ENCODE assay signal across 24 cellular contexts in genomic region chr22:35944458-35944857, GRCh38.
"Had no signal": no experiment of that assay in that cellular context is flagged by ENCODE, and none has a peak within 500 bp of the region (broad histone marks: within the 10 kb centered on the region; RNA-seq: fewer than 3 reads in every experiment).

No MANE protein-coding gene starts in this region.

- H3K4me1 ChIP-seq: esophagus squamous epithelium, prostate gland had no signal

- H3K9me3 Mint-ChIP-seq: activated CD4-positive, alpha-beta memory T cell treated with anti-CD3 and anti-CD28 coated beads, Interleukin-2, amount 10 ng/mL, durations not matched to agents 7 days and 5 days; activated CD4-positive, alpha-beta T cell treated with anti-CD3 and anti-CD28 coated beads, Interleukin-2, amount 10 ng/mL, durations not matched to agents 7 days and 5 days; activated naive CD4-positive, alpha-beta T cell treated with anti-CD3 and anti-CD28 coated beads, Interleukin-2, amount 50 U/mL, for 24 hours; activated naive CD8-positive, alpha-beta T cell treated with anti-CD3 and anti-CD28 coated beads, Interleukin-2, amount 50 U/mL, for 24 hours; activated T-cell treated with anti-CD3 and anti-CD28 coated beads, Interleukin-2, amount 50 U/mL, for 24 hours; nephron had no signal

- H3K9me3 ChIP-seq: esophagus squamous epithelium, gastroesophageal sphincter, neutrophil, ovary, prostate gland, transverse colon had no signal

- H3K4me3 ChIP-seq: esophagus squamous epithelium, gastroesophageal sphincter, ovary, prostate gland, transverse colon had no signal

- ATAC-seq: activated naive CD8-positive, alpha-beta T cell treated with anti-CD3 and anti-CD28 coated beads, Interleukin-2, amount 50 U/mL, for 24 hours; gastroesophageal sphincter; left lobe of liver; T-helper 17 cell had no signal

- H3K4me3 Mint-ChIP-seq: activated CD4-positive, alpha-beta memory T cell treated with anti-CD3 and anti-CD28 coated beads, Interleukin-2, amount 10 ng/mL, durations not matched to agents 7 days and 5 days; activated CD4-positive, alpha-beta T cell treated with anti-CD3 and anti-CD28 coated beads, Interleukin-2, amount 10 ng/mL, durations not matched to agents 7 days and 5 days; activated naive CD4-positive, alpha-beta T cell treated with anti-CD3 and anti-CD28 coated beads, Interleukin-2, amount 50 U/mL, for 24 hours; activated naive CD8-positive, alpha-beta T cell treated with anti-CD3 and anti-CD28 coated beads, Interleukin-2, amount 50 U/mL, for 24 hours; activated T-cell treated with anti-CD3 and anti-CD28 coated beads, Interleukin-2, amount 50 U/mL, for 24 hours; nephron; T-helper 17 cell had no signal

- DNase-seq: activated CD4-positive, alpha-beta memory T cell treated with anti-CD3 and anti-CD28 coated beads, Interleukin-2, amount 10 ng/mL, durations not matched to agents 7 days and 5 days; activated CD4-positive, alpha-beta T cell treated with anti-CD3 and anti-CD28 coated beads for 1 hour; activated CD4-positive, alpha-beta T cell treated with anti-CD3 and anti-CD28 coated beads, Interleukin-2, amount 10 ng/mL, durations not matched to agents 7 days and 5 days; activated CD8-positive, alpha-beta memory T cell treated with anti-CD3 and anti-CD28 coated beads, Interleukin-2, amount 50 U/mL, for 48 hours; activated naive CD8-positive, alpha-beta T cell treated with anti-CD3 and anti-CD28 coated beads, Interleukin-2, amount 50 U/mL, for 24 hours; activated T-cell treated with anti-CD3 and anti-CD28 coated beads, Interleukin-2, amount 50 U/mL, for 24 hours; dermis blood vessel endothelial cell; effector CD4-positive, alpha-beta T cell; esophagus squamous epithelium; hippocampal formation; kidney; ovary; retina; stimulated activated naive CD4-positive, alpha-beta T cell; T-helper 17 cell; T1000; transverse colon had no signal

- H3K27me3 Mint-ChIP-seq: activated naive CD8-positive, alpha-beta T cell treated with anti-CD3 and anti-CD28 coated beads, Interleukin-2, amount 50 U/mL, for 24 hours had no signal

- H3K27me3 ChIP-seq: esophagus squamous epithelium, gastroesophageal sphincter, neutrophil, ovary, transverse colon had no signal

- H3K4me1 Mint-ChIP-seq: activated CD4-positive, alpha-beta memory T cell treated with anti-CD3 and anti-CD28 coated beads, Interleukin-2, amount 10 ng/mL, durations not matched to agents 7 days and 5 days; activated CD4-positive, alpha-beta T cell treated with anti-CD3 and anti-CD28 coated beads, Interleukin-2, amount 10 ng/mL, durations not matched to agents 7 days and 5 days; activated naive CD4-positive, alpha-beta T cell treated with anti-CD3 and anti-CD28 coated beads, Interleukin-2, amount 50 U/mL, for 24 hours; activated naive CD8-positive, alpha-beta T cell treated with anti-CD3 and anti-CD28 coated beads, Interleukin-2, amount 50 U/mL, for 24 hours; T-helper 17 cell had no signal

- H3K27ac ChIP-seq: epithelial cell of prostate, esophagus squamous epithelium, gastroesophageal sphincter, neutrophil, ovary, prostate gland, transverse colon had no signal

- H3K36me3 Mint-ChIP-seq: activated naive CD4-positive, alpha-beta T cell treated with anti-CD3 and anti-CD28 coated beads, Interleukin-2, amount 50 U/mL, for 24 hours had no signal

- H3K27ac Mint-ChIP-seq: activated CD4-positive, alpha-beta memory T cell treated with anti-CD3 and anti-CD28 coated beads, Interleukin-2, amount 10 ng/mL, durations not matched to agents 7 days and 5 days; activated CD4-positive, alpha-beta T cell treated with anti-CD3 and anti-CD28 coated beads, Interleukin-2, amount 10 ng/mL, durations not matched to agents 7 days and 5 days; activated naive CD4-positive, alpha-beta T cell treated with anti-CD3 and anti-CD28 coated beads, Interleukin-2, amount 50 U/mL, for 24 hours; activated naive CD8-positive, alpha-beta T cell treated with anti-CD3 and anti-CD28 coated beads, Interleukin-2, amount 50 U/mL, for 24 hours; activated T-cell treated with anti-CD3 and anti-CD28 coated beads, Interleukin-2, amount 50 U/mL, for 24 hours; T-helper 17 cell had no signal

- H3K36me3 ChIP-seq: esophagus squamous epithelium, gastroesophageal sphincter, neutrophil, ovary, prostate gland, transverse colon had no signal
